Comparison of ENCODE assay signal across 8 cellular contexts in the genomic region with DNA sequence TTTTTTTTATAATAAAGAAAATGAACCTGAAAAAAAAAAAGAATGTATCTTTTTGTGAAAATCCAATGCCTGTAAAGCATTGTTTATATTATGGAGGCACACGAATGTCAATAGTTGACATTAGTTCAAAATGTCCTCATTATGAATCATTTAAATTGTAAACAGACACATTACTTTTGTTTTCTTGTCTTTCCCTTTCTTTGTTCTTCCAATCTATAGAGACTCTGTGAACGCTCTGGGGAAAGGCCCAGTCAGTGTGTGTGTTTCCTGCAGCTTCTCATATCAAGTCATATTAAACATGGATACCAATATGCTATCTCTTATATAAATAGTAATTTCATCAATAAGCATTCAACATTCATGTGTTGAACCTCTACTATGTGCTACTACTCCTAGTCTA.
"Had no signal": no experiment of that assay in that cellular context is flagged by ENCODE, and none has a peak within 500 bp of the region (broad histone marks: within the 10 kb centered on the region; RNA-seq: fewer than 3 reads in every experiment).

No MANE protein-coding gene starts in this region.

- H3K36me3 ChIP-seq: HAP-1 had no signal

- FAIRE-seq: HTR-8/SVneo, K562 had no signal

- ATAC-seq: K562 had no signal

- H3K27ac ChIP-seq: GM23248 had no signal

- H3K4me1 ChIP-seq: HAP-1 had no signal

- H3K9me3 ChIP-seq: HAP-1 had no signal

- H3K4me3 ChIP-seq: GM23248, HAP-1, K562 had no signal

- DNase-seq: GM23248, GOT3, H7, IMR-90, KG1 had no signal

- H3K9ac ChIP-seq: GM23248 had no signal
